ENCODE assay signal across 17 cellular contexts in genomic region chr4:161817822-161818412, GRCh38.
"Had no signal": no experiment of that assay in that cellular context is flagged by ENCODE, and none has a peak within 500 bp of the region (broad histone marks: within the 10 kb centered on the region; RNA-seq: fewer than 3 reads in every experiment).

No MANE protein-coding gene starts in this region.

- H3K27me3 ChIP-seq: gastroesophageal sphincter, heart right ventricle, right atrium auricular region had no signal

- H3K9me3 Mint-ChIP-seq: activated T-helper 1 cell treated with anti-CD3 and anti-CD28 coated beads, Interleukin-12 subunit alpha, Interleukin-12 subunit beta, Interleukin-2, Interleukin-4 antibody, amounts not matched to agents 30 ng/mL and 10 ng/mL and 1 ng/mL, durations not matched to agents 14 hours and 24 hours and 36 hours; type B pancreatic cell had no signal

- H3K27ac ChIP-seq: gastroesophageal sphincter, heart right ventricle, right atrium auricular region had no signal

- H3K27ac Mint-ChIP-seq: activated CD4-positive, alpha-beta memory T cell treated with anti-CD3 and anti-CD28 coated beads for 36 hours; activated CD4-positive, alpha-beta T cell treated with anti-CD3 and anti-CD28 coated beads for 36 hours; activated naive CD8-positive, alpha-beta T cell; activated T-helper 1 cell treated with anti-CD3 and anti-CD28 coated beads, Interleukin-12 subunit alpha, Interleukin-12 subunit beta, Interleukin-2, Interleukin-4 antibody, amounts not matched to agents 30 ng/mL and 10 ng/mL and 1 ng/mL, durations not matched to agents 14 hours and 24 hours and 36 hours; memory B cell; stimulated activated naive CD8-positive, alpha-beta T cell treated with anti-CD3 and anti-CD28 coated beads, Interleukin-15, amount 100 ng/mL, for 72 hours; type B pancreatic cell had no signal

- H3K4me1 Mint-ChIP-seq: activated CD4-positive, alpha-beta T cell treated with anti-CD3 and anti-CD28 coated beads for 36 hours; memory B cell; stimulated activated naive CD8-positive, alpha-beta T cell treated with anti-CD3 and anti-CD28 coated beads, Interleukin-15, amount 100 ng/mL, for 72 hours had no signal

- H3K36me3 Mint-ChIP-seq: activated CD4-positive, alpha-beta memory T cell treated with anti-CD3 and anti-CD28 coated beads for 36 hours; activated naive CD8-positive, alpha-beta T cell; memory B cell; type B pancreatic cell had no signal

- ATAC-seq: activated CD4-positive, alpha-beta T cell treated with anti-CD3 and anti-CD28 coated beads for 36 hours; esophagus mucosa; gastroesophageal sphincter; heart right ventricle; left ventricle myocardium superior; stimulated activated naive CD8-positive, alpha-beta T cell treated with anti-CD3 and anti-CD28 coated beads, Interleukin-15, amount 100 ng/mL, for 72 hours had no signal

- H3K4me3 Mint-ChIP-seq: activated CD4-positive, alpha-beta memory T cell treated with anti-CD3 and anti-CD28 coated beads for 36 hours; activated CD4-positive, alpha-beta T cell treated with anti-CD3 and anti-CD28 coated beads for 36 hours; activated naive CD8-positive, alpha-beta T cell; activated T-helper 1 cell treated with anti-CD3 and anti-CD28 coated beads, Interleukin-12 subunit alpha, Interleukin-12 subunit beta, Interleukin-2, Interleukin-4 antibody, amounts not matched to agents 30 ng/mL and 10 ng/mL and 1 ng/mL, durations not matched to agents 14 hours and 24 hours and 36 hours; memory B cell; stimulated activated naive CD8-positive, alpha-beta T cell treated with anti-CD3 and anti-CD28 coated beads, Interleukin-15, amount 100 ng/mL, for 72 hours; type B pancreatic cell had no signal

- H3K4me1 ChIP-seq: heart right ventricle, right atrium auricular region had no signal

- H3K27me3 Mint-ChIP-seq: activated CD4-positive, alpha-beta memory T cell treated with anti-CD3 and anti-CD28 coated beads for 36 hours; activated CD4-positive, alpha-beta T cell treated with anti-CD3 and anti-CD28 coated beads for 36 hours; activated naive CD8-positive, alpha-beta T cell; memory B cell; stimulated activated naive CD8-positive, alpha-beta T cell treated with anti-CD3 and anti-CD28 coated beads, Interleukin-15, amount 100 ng/mL, for 72 hours; type B pancreatic cell had no signal

- H3K36me3 ChIP-seq: gastroesophageal sphincter, heart right ventricle, right atrium auricular region had no signal

- H3K4me3 ChIP-seq: gastroesophageal sphincter, heart right ventricle, right atrium auricular region had no signal

- DNase-seq: activated CD4-positive, alpha-beta memory T cell treated with anti-CD3 and anti-CD28 coated beads for 36 hours; activated CD4-positive, alpha-beta T cell treated with anti-CD3 and anti-CD28 coated beads for 36 hours; activated T-cell treated with anti-CD3 and anti-CD28 coated beads for 4 hours; cerebellar nuclear complex; cortex of kidney; heart right ventricle; kidney glomerular epithelial cell; left ventricle myocardium superior; stimulated activated naive CD8-positive, alpha-beta T cell treated with anti-CD3 and anti-CD28 coated beads, Interleukin-15, amount 100 ng/mL, for 72 hours; T1000 had no signal
